ENCODE assay signal across 18 cellular contexts in genomic region chr2:168034586-168034985, GRCh38.
"Had no signal": no experiment of that assay in that cellular context is flagged by ENCODE, and none has a peak within 500 bp of the region (broad histone marks: within the 10 kb centered on the region; RNA-seq: fewer than 3 reads in every experiment).

No MANE protein-coding gene starts in this region.

- H3K9me3 ChIP-seq: heart right ventricle, left ventricle myocardium inferior, right atrium auricular region, tibial artery had no signal

- H3K27ac ChIP-seq: heart right ventricle, left ventricle myocardium inferior, right atrium auricular region, tibial artery had no signal

- DNase-seq: activated CD4-positive, alpha-beta T cell treated with anti-CD3 and anti-CD28 coated beads, Interleukin-2, amount 10 ng/mL, durations not matched to agents 24 days and 14 days; activated CD8-positive, alpha-beta memory T cell treated with anti-CD3 and anti-CD28 coated beads, Interleukin-2, amount 50 U/mL, for 4 hours; activated effector memory CD4-positive, alpha-beta T cell treated with Interleukin-2 at 50 U/mL for 16 hours; activated naive CD4-positive, alpha-beta T cell treated with anti-CD3 and anti-CD28 coated beads, Interleukin-2, amount 10 ng/mL, durations not matched to agents 7 days and 5 days; activated naive CD8-positive, alpha-beta T cell treated with anti-CD3 and anti-CD28 coated beads, Interleukin-2, amount 50 U/mL, for 24 hours; activated T-cell treated with anti-CD3 and anti-CD28 coated beads, Interleukin-2, amount 50 U/mL, for 4 hours; cortex of kidney; effector CD4-positive, alpha-beta T cell; heart right ventricle; left ventricle myocardium inferior; naive B cell; stimulated activated CD4-positive, alpha-beta T cell treated with anti-CD3 and anti-CD28 coated beads, Interleukin-12 subunit alpha, Interleukin-12 subunit beta, amount 100 ng/mL, for 4 hours; stimulated activated CD4-positive, alpha-beta T cell treated with anti-CD3 and anti-CD28 coated beads, Interleukin-1b, Interleukin-23, amount 100 ng/mL, for 48 hours; stimulated activated CD8-positive, alpha-beta memory T cell treated with anti-CD3 and anti-CD28 coated beads, Interleukin-4, amount 100 ng/mL, for 48 hours; stimulated activated naive CD4-positive, alpha-beta T cell treated with Interleukin-2 at 50 U/mL for 16 hours; T1000; tibial artery had no signal

- H3K4me3 ChIP-seq: heart right ventricle, left ventricle myocardium inferior, right atrium auricular region, tibial artery had no signal

- H3K27me3 ChIP-seq: heart right ventricle, right atrium auricular region, tibial artery had no signal

- H3K36me3 ChIP-seq: left ventricle myocardium inferior, right atrium auricular region, tibial artery had no signal
